17 cellular contexts compared by ENCODE assay signal in genomic region chr6:21998539-21998938, GRCh38.
DNase-seq lines count a peak whose midpoint lies in the region; ATAC-seq and TF ChIP-seq lines count a peak whose summit lies in the region.
"Had no signal": no experiment of that assay in that cellular context is flagged by ENCODE, and none has a peak within 500 bp of the region (broad histone marks: within the 10 kb centered on the region; RNA-seq: fewer than 3 reads in every experiment).

No MANE protein-coding gene starts in this region.

- H3K4me3 Mint-ChIP-seq in nephron progenitor cell: no peak overlapping the region
- H3K4me3 Mint-ChIP-seq in activated CD4-positive, alpha-beta T cell treated with anti-CD3 and anti-CD28 coated beads, Interleukin-2, amount 10 ng/mL, durations not matched to agents 7 days and 5 days: no peak overlapping the region
- H3K4me3 Mint-ChIP-seq: B cell, immature natural killer cell, T-helper 17 cell had no signal

- H3K79me1 ChIP-seq in IMR-90 (ENCODE audit: low read depth in 1 of 2, low read length in 2 of 2): peaks cover 0 to 4% of the 10 kb centered on the region in 2 experiments; a peak in 1 of 4 replicates

- H2BK120ac ChIP-seq in IMR-90 (ENCODE audit: low read depth, low read length): peak overlapping the region; percentile 63

- peaks cover 67% of the 10 kb centered on the region for H3K4me1 Mint-ChIP-seq in nephron progenitor cell
- H3K4me1 Mint-ChIP-seq in activated CD4-positive, alpha-beta T cell treated with anti-CD3 and anti-CD28 coated beads, Interleukin-2, amount 10 ng/mL, durations not matched to agents 7 days and 5 days: no peaks in the 10 kb centered on the region
- H3K4me1 Mint-ChIP-seq: B cell, immature natural killer cell, T-helper 17 cell had no signal

- H3K27ac ChIP-seq in IMR-90 (ENCODE audit: insufficient read depth, low read length): no peak overlapping the region
- H3K27ac ChIP-seq in SK-N-SH (ENCODE audit: low read depth in 2 of 2, low read length in 1 of 2): peak overlapping the region; percentile 84 to 99
- no peak overlapping the region for H3K27ac ChIP-seq in PC-9
- H3K27ac ChIP-seq: colonic mucosa, epithelial cell of prostate, neutrophil had no signal

- no peak overlapping the region for H3K4me2 ChIP-seq in IMR-90 (ENCODE audit: low read depth, low read length)
- H3K4me2 ChIP-seq in SK-N-SH: peak overlapping the region; percentile 55
- no peak overlapping the region for H3K4me2 ChIP-seq in PC-9

- H3K27me3 Mint-ChIP-seq in nephron progenitor cell (ENCODE audit: low read depth, poor library complexity): no peaks in the 10 kb centered on the region
- no peaks in the 10 kb centered on the region for H3K27me3 Mint-ChIP-seq in activated CD4-positive, alpha-beta T cell treated with anti-CD3 and anti-CD28 coated beads, Interleukin-2, amount 10 ng/mL, durations not matched to agents 7 days and 5 days
- H3K27me3 Mint-ChIP-seq: B cell had no signal

- no peak for TF ChIP-seq EP300 in SK-N-SH (IDR thresholded peaks at IDR 0.05; ENCODE audit: borderline replicate concordance in 1 of 2, low read depth in 1 of 2, low read length in 1 of 2)

- H3K23ac ChIP-seq in IMR-90 (ENCODE audit: low read depth, low read length): peak overlapping the region; percentile 37; the same call in 1 of the 2 replicates

- POLR2A ChIA-PET in IMR-90 (lab: Charles Lee; ENCODE audit: unreplicated experiment) (no interaction called here), SK-N-SH (lab: Yijun Ruan, JAX) (interaction anchor here (0.6 to 5.3 kb wide), 10 partner anchors 26 to 890 kb away, joined by 3 to 58 read pairs (median 4); partner anchors contain the start of gene SOX4), PC-9 (lab: Charles Lee; ENCODE audit: unreplicated experiment) (no interaction called here)
- POLR2A ChIA-PET in activated CD4-positive, alpha-beta T cell treated with anti-CD3 and anti-CD28 coated beads, Interleukin-2, amount 10 ng/mL, durations not matched to agents 7 days and 5 days (lab: Charles Lee): no interaction called here

- H3K4ac ChIP-seq in IMR-90 (ENCODE audit: low read depth, low read length): peak overlapping the region; percentile 34; the same call in 1 of the 2 replicates

- H3K9me2 ChIP-seq in SK-N-SH (no peaks in the 10 kb centered on the region), PC-9 (ENCODE audit: insufficient read depth) (no peaks in the 10 kb centered on the region)

- H3K9me3 ChIP-seq in IMR-90 (ENCODE audit: control insufficient read depth, insufficient read depth, low read length) (no peaks in the 10 kb centered on the region), SK-N-SH (no peaks in the 10 kb centered on the region), PC-9 (ENCODE audit: insufficient read depth, low read depth) (no peaks in the 10 kb centered on the region)
- H3K9me3 ChIP-seq: colonic mucosa, neutrophil had no signal

- TF ChIP-seq RAD21 in IMR-90 (IDR thresholded peaks at IDR 0.05; ENCODE audit: low read length) (no peak), SK-N-SH (IDR thresholded peaks at IDR 0.05; ENCODE audit: low read length) (no peak)

- H2AK5ac ChIP-seq in IMR-90 (ENCODE audit: low read depth, low read length): peak overlapping the region; percentile 17; the same call in 1 of the 2 replicates

- no peaks in the 10 kb centered on the region for H3K9me3 Mint-ChIP-seq in nephron progenitor cell
- H3K9me3 Mint-ChIP-seq in activated CD4-positive, alpha-beta T cell treated with anti-CD3 and anti-CD28 coated beads, Interleukin-2, amount 10 ng/mL, durations not matched to agents 7 days and 5 days: no peaks in the 10 kb centered on the region
- H3K9me3 Mint-ChIP-seq: immature natural killer cell had no signal

- BruUV-seq in IMR-90 (replicated peaks; lab: Mats Ljungman, UMichigan): no TSS peak
- no TSS peak for BruUV-seq in PC-9 (replicated peaks; lab: Mats Ljungman, UMichigan)

- H4K8ac ChIP-seq in IMR-90 (ENCODE audit: low read depth in 2 of 2, low read length in 2 of 2): peak overlapping the region; percentile 16 to 73; a peak in 2 of 4 replicates

- H4K20me1 ChIP-seq in IMR-90 (ENCODE audit: insufficient read depth, low read length): no peaks in the 10 kb centered on the region
- no peaks in the 10 kb centered on the region for H4K20me1 ChIP-seq in SK-N-SH (ENCODE audit: insufficient read depth)
- no peaks in the 10 kb centered on the region for H4K20me1 ChIP-seq in PC-9 (ENCODE audit: insufficient read depth)

- no peak overlapping the region for H2AK9ac ChIP-seq in IMR-90 (replicated peaks; ENCODE audit: low read depth, low read length, poor library complexity)

- H3K18ac ChIP-seq in IMR-90 (ENCODE audit: low read depth, low read length): peak overlapping the region; percentile 46; the same call in 1 of the 2 replicates

- peak overlapping the region; percentile 10 for H2BK5ac ChIP-seq in IMR-90 (ENCODE audit: low read depth, low read length, poor library complexity, severe bottlenecking)

- peaks cover 18% of the 10 kb centered on the region for H3K36me3 Mint-ChIP-seq in nephron progenitor cell (ENCODE audit: low read depth)
- no peaks in the 10 kb centered on the region for H3K36me3 Mint-ChIP-seq in activated CD4-positive, alpha-beta T cell treated with anti-CD3 and anti-CD28 coated beads, Interleukin-2, amount 10 ng/mL, durations not matched to agents 7 days and 5 days (ENCODE audit: low read depth)
- H3K36me3 Mint-ChIP-seq: immature natural killer cell had no signal

- H3K27me3 ChIP-seq in IMR-90 (ENCODE audit: control insufficient read depth, insufficient read depth, low read length) (no peaks in the 10 kb centered on the region), SK-N-SH (ENCODE audit: insufficient read depth) (no peaks in the 10 kb centered on the region), PC-9 (ENCODE audit: insufficient read depth, low read depth) (no peaks in the 10 kb centered on the region)
- H3K27me3 ChIP-seq: colonic mucosa, neutrophil had no signal

- CTCF ChIA-PET in IMR-90 (lab: Yijun Ruan, JAX): no interaction called here
- CTCF ChIA-PET in SK-N-SH (lab: Yijun Ruan, JAX): interaction anchor here (0.7 to 2.3 kb wide), 6 partner anchors 10 to 486 kb away, joined by 3 to 10 read pairs (median 4); no protein-coding TSS in a partner anchor
- CTCF ChIA-PET in activated CD4-positive, alpha-beta T cell treated with anti-CD3 and anti-CD28 coated beads, Interleukin-2, amount 10 ng/mL, durations not matched to agents 7 days and 5 days (lab: Charles Lee): no interaction called here
- CTCF ChIA-PET in PC-9 (lab: Charles Lee): no interaction called here

- peak overlapping the region; percentile 33 for H4K91ac ChIP-seq in IMR-90 (ENCODE audit: insufficient read depth, low read depth, low read length)

- H3K56ac ChIP-seq in IMR-90 (ENCODE audit: extremely low read depth, insufficient read depth, low read length): peak overlapping the region; percentile 52; the same call in 1 of the 2 replicates

- H3F3A ChIP-seq in SK-N-SH (replicated peaks; ENCODE audit: insufficient read depth) (peaks cover 43% of the 10 kb centered on the region), PC-9 (ENCODE audit: insufficient read depth, low read depth) (no peaks in the 10 kb centered on the region)

- peak overlapping the region; percentile 93 for H3K27ac Mint-ChIP-seq in nephron progenitor cell
- H3K27ac Mint-ChIP-seq in activated CD4-positive, alpha-beta T cell treated with anti-CD3 and anti-CD28 coated beads, Interleukin-2, amount 10 ng/mL, durations not matched to agents 7 days and 5 days: no peak overlapping the region
- H3K27ac Mint-ChIP-seq: B cell, immature natural killer cell, T-helper 17 cell had no signal

- DNase-seq in DMS 273 treated with DMSO at 0.1 percent for 48 hours (lab: John Stamatoyannopoulos, UW) (peak; percentile 88), IMR-90 (no peak), SK-N-SH (no peak), nephron progenitor cell (no peak), PC-9 (no peak), NCI-H1930 (lab: John Stamatoyannopoulos, UW) (no peak)
- DNase-seq in activated CD4-positive, alpha-beta T cell treated with anti-CD3 and anti-CD28 coated beads, Interleukin-2, amount 10 ng/mL, durations not matched to agents 7 days and 5 days: no peak
- DNase-seq: activated effector memory CD4-positive, alpha-beta T cell treated with anti-CD3 and anti-CD28 coated beads, Interleukin-2, amount 50 U/mL, for 16 hours; amygdala; colonic mucosa; immature natural killer cell; NCI-H2081; T-helper 17 cell had no signal

- TF ChIP-seq POLR2A in IMR-90 (IDR thresholded peaks at IDR 0.05; ENCODE audit: low read depth, low read length): no peak

- no peak overlapping the region for H2BK15ac ChIP-seq in IMR-90 (ENCODE audit: low read depth, low read length)

- intact Hi-C loops in IMR-90 (cut with micrococcal nuclease) (no loop called here), PC-9 (cut with micrococcal nuclease; ENCODE audit: unreplicated experiment) (no loop called here)

- H2AFZ ChIP-seq in IMR-90 (replicated peaks; ENCODE audit: low read length, poor library complexity) (no peak overlapping the region), SK-N-SH (ENCODE audit: low read depth) (peak overlapping the region; percentile 28; the same call in 1 of the 2 replicates), PC-9 (no peak overlapping the region)

- H3K79me2 ChIP-seq in SK-N-SH (ENCODE audit: insufficient read depth): peaks cover 11% of the 10 kb centered on the region; the same call in 1 of the 2 replicates
- H3K79me2 ChIP-seq in PC-9 (ENCODE audit: low read depth): no peaks in the 10 kb centered on the region

- no peak overlapping the region for H3K4me3 ChIP-seq in IMR-90 (ENCODE audit: insufficient read depth, low read depth, low read length)
- no peak overlapping the region for H3K4me3 ChIP-seq in SK-N-SH (ENCODE audit: low read depth in 2 of 2, low read length in 1 of 2)
- no peak overlapping the region for H3K4me3 ChIP-seq in PC-9
- H3K4me3 ChIP-seq: colonic mucosa had no signal

- H3K4me1 ChIP-seq in IMR-90 (ENCODE audit: control insufficient read depth, insufficient read depth, low read length): peaks cover 12% of the 10 kb centered on the region
- H3K4me1 ChIP-seq in SK-N-SH (ENCODE audit: control insufficient read depth in 1 of 2, insufficient read depth in 2 of 2, low read depth in 1 of 2, low read length in 1 of 2): peaks cover 49 to 55% of the 10 kb centered on the region in 2 experiments
- H3K4me1 ChIP-seq in PC-9 (replicated peaks; ENCODE audit: insufficient read depth): no peaks in the 10 kb centered on the region
- H3K4me1 ChIP-seq: colonic mucosa had no signal

- H2BK20ac ChIP-seq in IMR-90 (ENCODE audit: low read depth, low read length): 0 out of 2 replicates have a peak overlapping the region, but pooled peaks have one; percentile 59

- H3K9me1 ChIP-seq in IMR-90 (ENCODE audit: insufficient read depth, low read length): peaks cover 5% of the 10 kb centered on the region

- dilution Hi-C loops in IMR-90 (cut with HindIII; ENCODE audit: low sequenced_read_pairs, unreplicated experiment): no loop called here

- no peak overlapping the region for H4K5ac ChIP-seq in IMR-90 (ENCODE audit: low read depth, low read length)

- no peaks in the 10 kb centered on the region for H3K36me3 ChIP-seq in IMR-90 (ENCODE audit: control insufficient read depth, insufficient read depth, low read length)
- H3K36me3 ChIP-seq in SK-N-SH (replicated peaks in 1 of 2; ENCODE audit: control insufficient read depth in 1 of 2, insufficient read depth in 2 of 2, low read length in 1 of 2): no peaks in the 10 kb centered on the region
- no peaks in the 10 kb centered on the region for H3K36me3 ChIP-seq in PC-9 (ENCODE audit: low read depth)
- H3K36me3 ChIP-seq: colonic mucosa, neutrophil had no signal

- H3K9ac ChIP-seq in IMR-90 (ENCODE audit: low read depth, low read length) (no peak overlapping the region), SK-N-SH (peak overlapping the region; percentile 48; the same call in 1 of the 2 replicates)

- TF ChIP-seq CTCF in IMR-90 (conservative IDR thresholded peaks at IDR 0.05; ENCODE audit: low read depth, low read length) (no peak), SK-N-SH (IDR thresholded peaks at IDR 0.05) (no peak), nephron progenitor cell (IDR thresholded peaks at IDR 0.05) (no peak), PC-9 (conservative IDR thresholded peaks at IDR 0.05) (no peak)

- in situ Hi-C loops in IMR-90 (cut with MboI; ENCODE audit: low sequenced_read_pairs): no loop called here

- no peak for ATAC-seq in IMR-90 (ENCODE audit: low read depth)
- ATAC-seq: activated CD4-positive, CD25-positive, alpha-beta regulatory T cell treated with anti-CD3 and anti-CD28 coated beads, Interleukin-2, amount 50 U/mL, for 24 hours; T-helper 17 cell had no signal

- H3K14ac ChIP-seq in IMR-90 (replicated peaks; ENCODE audit: low read depth, low read length): no peak overlapping the region; the same call in 1 of the 2 replicates

Comparison
In these comparisons a context has a peak if more than half of its experiments do, and no peak if none do; other contexts are left out.
1. H3K27ac ChIP-seq: peak in SK-N-SH (2 of 2); none in IMR-90 (single experiment) and PC-9 (single experiment).